In genomic region chr14:95291859-95292542, GRCh38 we compare ENCODE assay signal across 10 cellular contexts. TPM values are rescaled to one million over a fixed set of nuclear protein-coding genes. Genes with fewer than 3 reads are reported as not detected.
DNase-seq lines count a peak whose midpoint lies in the region; ATAC-seq, FAIRE-seq and TF ChIP-seq lines count a peak whose summit lies in the region.
"Had no signal": no experiment of that assay in that cellular context is flagged by ENCODE, and none has a peak within 500 bp of the region (broad histone marks: within the 10 kb centered on the region; RNA-seq: fewer than 3 reads in every experiment).

No MANE protein-coding gene starts in this region.

- no peak overlapping the region for H2AFZ ChIP-seq in HepG2 (ENCODE audit: low read length)

- H3K4me1 ChIP-seq in A673 (ENCODE audit: insufficient read depth, low read length, poor library complexity, severe bottlenecking) (peaks cover 29% of the 10 kb centered on the region), body of pancreas (peaks cover 55% of the 10 kb centered on the region), HepG2 (ENCODE audit: insufficient read depth, low read length) (peaks cover 58% of the 10 kb centered on the region)

- no peak for FAIRE-seq in HepG2 (lab: Jason Lieb, UNC)

- peak; percentile 61 for DNase-seq in A673 (ENCODE audit: low spot score)
- peak; percentile 32 for DNase-seq in LoVo (ENCODE audit: low spot score)
- peak; percentile 81 to 89 (median 86) for DNase-seq in body of pancreas
- no peak for DNase-seq in HepG2 (ENCODE audit: low spot score)
- DNase-seq in KG1 (lab: John Stamatoyannopoulos, UW), result no peak
- DNase-seq in SW480 (ENCODE audit: low spot score), result no peak
- DNase-seq in amniotic stem cell (lab: John Stamatoyannopoulos, UW), result no peak

- H3K27ac ChIP-seq in A673 (ENCODE audit: low read depth, low read length, poor library complexity, severe bottlenecking), result peak overlapping the region; percentile 68
- H3K27ac ChIP-seq in body of pancreas, result peak overlapping the region; percentile 77 to 90 (median 84)
- no peak overlapping the region for H3K27ac ChIP-seq in HepG2 (ENCODE audit: extremely low read length, insufficient read depth, low read length)

- no peak for TF ChIP-seq RAD21 in HepG2 (CRISPR knock-in tag; IDR thresholded peaks at IDR 0.05)

- in situ Hi-C loops in HepG2 (cut with HindIII; ENCODE audit: extremely low pct_ligation_motif_present, low pct_unique_long_range_greater_than_20kb), result no loop called here

- POLR2A ChIA-PET in A673 (lab: Charles Lee; ENCODE audit: low non-redundant PET) (no interaction called here), HepG2 (lab: Yijun Ruan, JAX) (interaction anchor here (0.9 to 1.5 kb wide), 2 partner anchors 8 to 19 kb away, joined by 4 to 6 read pairs; no protein-coding TSS in a partner anchor)

- TF ChIP-seq CTCF in A673 (conservative IDR thresholded peaks at IDR 0.05; ENCODE audit: low read depth, low read length) (no peak), body of pancreas (IDR thresholded peaks at IDR 0.05) (peak in 1 of 7 experiments; percentile 9), HepG2 (CRISPR knock-in tag; IDR thresholded peaks at IDR 0.05) (no peak)

- H3K4me2 ChIP-seq in HepG2 (ENCODE audit: low read depth, low read length), result peak overlapping the region; percentile 50; the same call in 1 of the 2 replicates

- H3K9me3 ChIP-seq in A673 (ENCODE audit: low read depth, low read length, poor library complexity, severe bottlenecking), result no peaks in the 10 kb centered on the region
- H3K9me3 ChIP-seq in body of pancreas, result no peaks in the 10 kb centered on the region
- no peaks in the 10 kb centered on the region for H3K9me3 ChIP-seq in HepG2 (ENCODE audit: low read length)

- H3K27me3 ChIP-seq in A673 (replicated peaks; ENCODE audit: insufficient read depth, low read depth, low read length, poor library complexity), result no peaks in the 10 kb centered on the region
- no peaks in the 10 kb centered on the region for H3K27me3 ChIP-seq in body of pancreas
- H3K27me3 ChIP-seq in HepG2 (ENCODE audit: control insufficient read depth in 1 of 2, insufficient read depth in 2 of 2, low read length in 2 of 2), result no peaks in the 10 kb centered on the region

- TF ChIP-seq POLR2A in body of pancreas (IDR thresholded peaks at IDR 0.05), result no peak
- no peak for TF ChIP-seq POLR2A in HepG2 (IDR thresholded peaks at IDR 0.05; ENCODE audit: insufficient read depth in 1 of 2, low read depth in 2 of 2, low read length in 2 of 2)

- intact Hi-C loops in A673 (cut with micrococcal nuclease; ENCODE audit: unreplicated experiment), result no loop called here
- intact Hi-C loops in body of pancreas (cut with DNase I), result no loop called here
- intact Hi-C loops in HepG2 (cut with micrococcal nuclease; ENCODE audit: unreplicated experiment), result no loop called here

- H3K4me3 ChIP-seq in A673 (ENCODE audit: low read depth, low read length, poor library complexity, severe bottlenecking) (no peak overlapping the region), body of pancreas (no peak overlapping the region), HepG2 (replicated peaks in 1 of 3; ENCODE audit: insufficient read depth in 1 of 3, low read depth in 2 of 3, low read length in 3 of 3) (no peak overlapping the region)
- H3K4me3 ChIP-seq: lung had no signal

- 39 to 43% methylated on average over 6 of the region's 6 CpGs for WGBS in body of pancreas, 2 donors
- WGBS in HepG2 (ENCODE audit: low lambda C conversion rate), result 84% methylated on average over 6 of the region's 6 CpGs

- H3K9ac ChIP-seq in HepG2 (ENCODE audit: insufficient read depth, low read depth, low read length), result no peak overlapping the region

- CTCF ChIA-PET in A673 (lab: Charles Lee) (interaction anchor here (0.6 kb wide), 1 partner anchor 51 kb away, joined by 5 read pairs; no protein-coding TSS in a partner anchor), HepG2 (lab: Yijun Ruan, JAX; ENCODE audit: low intra/inter-chr PET ratio, low total read pairs) (no interaction called here)

- H3K79me2 ChIP-seq in HepG2 (ENCODE audit: insufficient read depth, low read length), result peaks cover 6% of the 10 kb centered on the region

- TF ChIP-seq EP300 in HepG2 (IDR thresholded peaks at IDR 0.05; ENCODE audit: low read depth in 2 of 2, low read length in 2 of 2), result no peak
- no peak for TF ChIP-seq EP300 in HepG2 (CRISPR knock-in tag; IDR thresholded peaks at IDR 0.05; ENCODE audit: borderline replicate concordance)

- H3K36me3 ChIP-seq in A673 (ENCODE audit: insufficient read depth, low read length, poor library complexity, severe bottlenecking) (no peaks in the 10 kb centered on the region), body of pancreas (replicated peaks in 1 of 2; ENCODE audit: insufficient read depth in 1 of 2, low read depth in 2 of 2) (no peaks in the 10 kb centered on the region), HepG2 (replicated peaks in 1 of 2; ENCODE audit: control insufficient read depth in 1 of 2, insufficient read depth in 2 of 2, low read length in 2 of 2) (no peaks in the 10 kb centered on the region)

- BruUV-seq in A673 (replicated peaks; lab: Mats Ljungman, UMichigan) (no TSS peak), HepG2 (replicated peaks; lab: Mats Ljungman, UMichigan) (no TSS peak)

- ATAC-seq in body of pancreas, result peak; percentile 51
- ATAC-seq in HepG2, result no peak
- no peak for ATAC-seq in GM21381 (IDR thresholded peaks at IDR 0.05; ENCODE audit: unreplicated experiment)
- ATAC-seq: T-cell had no signal

- H4K20me1 ChIP-seq in HepG2 (ENCODE audit: insufficient read depth, low read length), result no peaks in the 10 kb centered on the region

TF ChIP-seq in HepG2, 621 proteins besides CTCF, POLR2A, EP300 and RAD21 (continues in another document):
- TF ChIP-seq CHD4 (IDR thresholded peaks at IDR 0.05; ENCODE audit: borderline replicate concordance, low read length) (peak; percentile 64; the same call in 1 of the 2 replicates), CEBPZ (IDR thresholded peaks at IDR 0.05; ENCODE audit: low read length) (no peak), SRSF9 (IDR thresholded peaks at IDR 0.05; ENCODE audit: borderline replicate concordance, insufficient read depth, low read depth, low read length, poor library complexity, severe bottlenecking) (no peak), ZNF629 (CRISPR knock-in tag; conservative IDR thresholded peaks at IDR 0.05) (peak; percentile 89), SOX6 (IDR thresholded peaks at IDR 0.05) (no peak), SOX6 (CRISPR knock-in tag; IDR thresholded peaks at IDR 0.05) (no peak), ZMYM3 (CRISPR knock-in tag; IDR thresholded peaks at IDR 0.05) (peak; percentile 23; the same call in 1 of the 2 replicates), ZNF225 (CRISPR knock-in tag; IDR thresholded peaks at IDR 0.05) (no peak), NR2F1 (CRISPR knock-in tag; IDR thresholded peaks at IDR 0.05) (no peak), GFI1 (CRISPR knock-in tag; IDR thresholded peaks at IDR 0.05; ENCODE audit: borderline replicate concordance) (no peak)

RNA-seq across cellular contexts. Expression of gene CLMN, which starts 27.7 kb away (rescaled TPM):
- total RNA-seq in A673 (2021) (8.6 and 12.2 TPM in 2 replicates), body of pancreas (10 to 100 TPM; 53.7 to 54.7 TPM), HepG2 (2016; rRNA removed; fragmentation: Illumina TruSeq; extraction: Trizol) (15.1 and 16.2 TPM in 2 replicates)
- total RNA-seq in HepG2 (2016; cell fraction: cytosol; rRNA removed; fragmentation: Illumina TruSeq; extraction: Trizol; ENCODE audit: low read depth), result 4.4 and 5.9 TPM in 2 replicates
- total RNA-seq in HepG2 (2016; cell fraction: insoluble cytoplasmic fraction; rRNA removed; fragmentation: Illumina TruSeq; extraction: Trizol), result 13.1 and 14.8 TPM in 2 replicates
- 8.6 and 9.0 TPM in 2 replicates for total RNA-seq in HepG2 (2016; cell fraction: membrane; rRNA removed; fragmentation: Illumina TruSeq; extraction: Trizol)
- total RNA-seq in HepG2 (2016; cell fraction: nucleus; rRNA removed; fragmentation: Illumina TruSeq; extraction: Trizol), result 21.4 and 22.0 TPM in 2 replicates
- polyA plus RNA-seq in HepG2 (2011; rRNA removed), result 16.4 and 16.7 TPM in 2 replicates
- polyA plus RNA-seq in HepG2 (2011; cell fraction: cytosol; rRNA removed), result 5.7 and 6.9 TPM in 2 replicates
- 55.9 and 58.4 TPM in 2 replicates for polyA plus RNA-seq in HepG2 (2011; cell fraction: nucleus; rRNA removed)
- 12.5 and 17.3 TPM in 2 replicates for polyA plus RNA-seq in HepG2 (2012)
- 4.6 and 4.9 TPM in 2 replicates for polyA plus RNA-seq in HepG2 (2016; cell fraction: cytosol; fragmentation: Illumina TruSeq; extraction: Trizol; ENCODE audit: low read depth)
- 10.5 and 11.4 TPM in 2 replicates for polyA plus RNA-seq in HepG2 (2016; cell fraction: insoluble cytoplasmic fraction; fragmentation: Illumina TruSeq; extraction: Trizol; ENCODE audit: low read depth)
- polyA plus RNA-seq in HepG2 (2016; cell fraction: membrane; fragmentation: Illumina TruSeq; extraction: Trizol; ENCODE audit: low read depth), result 7.1 and 7.5 TPM in 2 replicates
- 24.4 and 27.2 TPM in 2 replicates for polyA plus RNA-seq in HepG2 (2016; cell fraction: nucleus; fragmentation: Illumina TruSeq; extraction: Trizol; ENCODE audit: insufficient read depth, low read depth)
- polyA minus RNA-seq in HepG2 (2011; rRNA and poly(A)+ RNA removed; ENCODE audit: low replicate concordance), result 0.51 and 12.1 TPM in 2 replicates
- 8.5 and 10.6 TPM in 2 replicates for polyA minus RNA-seq in HepG2 (2011; cell fraction: cytosol; rRNA and poly(A)+ RNA removed)
- 45.1 and 53.1 TPM in 2 replicates for polyA minus RNA-seq in HepG2 (2011; cell fraction: nucleus; rRNA and poly(A)+ RNA removed)

Comparison
In these comparisons a context has a peak if more than half of its experiments do, and no peak if none do; other contexts are left out.
1. DNase-seq: peak in A673 (single experiment), LoVo (single experiment) and body of pancreas (4 of 4); none in HepG2 (single experiment), KG1 (single experiment), SW480 (single experiment) and amniotic stem cell (single experiment).